1 cellular context compared by ENCODE assay signal in genomic region chr2:12663306-12664037, GRCh38.
TF ChIP-seq lines count a peak whose summit lies in the region.

No MANE protein-coding gene starts in this region.

TF ChIP-seq in HepG2, 621 proteins besides CTCF, POLR2A, EP300 and RAD21 (continued from another document):
- TF ChIP-seq ARID4A (CRISPR knock-in tag; IDR thresholded peaks at IDR 0.05; ENCODE audit: borderline replicate concordance) (no peak), ZNF670 (CRISPR knock-in tag; IDR thresholded peaks at IDR 0.05; ENCODE audit: borderline replicate concordance) (no peak)
